In the genomic region with DNA sequence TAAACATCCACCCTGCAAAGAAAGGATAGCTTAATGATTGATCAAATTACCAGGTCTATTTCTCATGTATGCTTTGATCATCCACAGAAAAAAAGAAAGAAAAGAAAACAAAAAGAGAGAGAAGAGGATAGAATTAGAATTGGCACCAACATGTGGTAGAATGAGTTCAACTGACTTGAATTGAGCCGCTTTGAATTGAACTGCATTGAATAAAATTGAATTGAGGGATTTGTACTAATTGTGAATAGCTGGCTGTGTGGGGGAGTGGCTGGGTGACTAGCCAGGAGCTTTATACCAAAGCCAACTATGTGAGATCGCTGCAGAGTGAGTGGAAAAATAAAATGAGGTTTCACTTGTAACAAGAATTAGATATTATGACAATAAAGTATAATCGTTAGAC, we compare ENCODE assay signal across 26 cellular contexts.
"Had no signal": no experiment of that assay in that cellular context is flagged by ENCODE, and none has a peak within 500 bp of the region (broad histone marks: within the 10 kb centered on the region; RNA-seq: fewer than 3 reads in every experiment).

No MANE protein-coding gene starts in this region.

- H3K27ac ChIP-seq: gastrocnemius medialis, hepatocyte, lower lobe of right lung, right lobe of liver, thoracic aorta, uterus had no signal

- H3K4me2 ChIP-seq: hepatocyte had no signal

- H2AFZ ChIP-seq: hepatocyte had no signal

- H3K4me3 Mint-ChIP-seq: activated CD8-positive, alpha-beta T cell treated with anti-CD3 and anti-CD28 coated beads for 36 hours; activated naive CD8-positive, alpha-beta T cell treated with anti-CD3 and anti-CD28 coated beads, Interleukin-2, amount 50 U/mL, for 24 hours; activated T-cell treated with anti-CD3 and anti-CD28 coated beads, Interleukin-2, amount 50 U/mL, for 4 hours; activated T-helper 17 cell treated with anti-CD3 and anti-CD28 coated beads, Interleukin-2, amount 50 U/mL, for 72 hours; nephron; type B pancreatic cell; WTC11 had no signal

- H3K4me1 ChIP-seq: gastrocnemius medialis, lower lobe of right lung, right lobe of liver, uterus had no signal

- H3K27ac Mint-ChIP-seq: activated CD8-positive, alpha-beta T cell treated with anti-CD3 and anti-CD28 coated beads for 36 hours; activated naive CD8-positive, alpha-beta T cell treated with anti-CD3 and anti-CD28 coated beads, Interleukin-2, amount 50 U/mL, for 24 hours; activated T-helper 17 cell treated with anti-CD3 and anti-CD28 coated beads, Interleukin-2, amount 50 U/mL, for 72 hours; nephron; type B pancreatic cell; WTC11 had no signal

- H3K36me3 ChIP-seq: gastrocnemius medialis, lower lobe of right lung, right lobe of liver, thoracic aorta, uterus had no signal

- H3K27me3 ChIP-seq: gastrocnemius medialis, hepatocyte, right lobe of liver, uterus had no signal

- H3K4me1 Mint-ChIP-seq: activated naive CD8-positive, alpha-beta T cell treated with anti-CD3 and anti-CD28 coated beads, Interleukin-2, amount 50 U/mL, for 24 hours; activated T-helper 17 cell treated with anti-CD3 and anti-CD28 coated beads, Interleukin-2, amount 50 U/mL, for 72 hours; nephron; WTC11 had no signal

- H3K27me3 Mint-ChIP-seq: activated naive CD8-positive, alpha-beta T cell treated with anti-CD3 and anti-CD28 coated beads, Interleukin-2, amount 50 U/mL, for 24 hours; activated T-helper 17 cell treated with anti-CD3 and anti-CD28 coated beads, Interleukin-2, amount 50 U/mL, for 72 hours; type B pancreatic cell had no signal

- DNase-seq: activated CD4-positive, alpha-beta T cell treated with anti-CD3 and anti-CD28 coated beads for 1 hour; activated CD4-positive, alpha-beta T cell treated with anti-CD3 and anti-CD28 coated beads, Interleukin-2, amount 50 U/mL, for 1 hour; activated CD8-positive, alpha-beta T cell treated with anti-CD3 and anti-CD28 coated beads for 36 hours; activated gamma-delta T cell treated with Interleukin-2 at 50 U/mL for 16 hours; activated naive CD4-positive, alpha-beta T cell treated with anti-CD3 and anti-CD28 coated beads, Interleukin-2, amount 50 U/mL, for 16 hours; activated naive CD8-positive, alpha-beta T cell treated with anti-CD3 and anti-CD28 coated beads, Interleukin-2, amount 50 U/mL, for 24 hours; activated T-cell treated with anti-CD3 and anti-CD28 coated beads, Interleukin-2, amount 50 U/mL, for 4 hours; dermis blood vessel endothelial cell; effector CD8-positive, alpha-beta T cell; erythroblast; gastrocnemius medialis; kidney; lower lobe of right lung; right lobe of liver; stimulated activated CD4-positive, alpha-beta T cell treated with anti-CD3 and anti-CD28 coated beads, Interleukin-12 subunit alpha, Interleukin-12 subunit beta, amount 100 ng/mL, for 4 hours; stimulated activated CD4-positive, alpha-beta T cell treated with anti-CD3 and anti-CD28 coated beads, Interleukin-4, amount 100 ng/mL, for 1 hour; stimulated activated naive CD8-positive, alpha-beta T cell treated with anti-CD3 and anti-CD28 coated beads, Interleukin-15, Interleukin-2, amounts not matched to agents 100 U/mL and 50 U/mL, for 24 hours; T-helper 2 cell; uterus had no signal

- H3K4me3 ChIP-seq: gastrocnemius medialis, hepatocyte, lower lobe of right lung, right lobe of liver, thoracic aorta, uterus had no signal

- H3K36me3 Mint-ChIP-seq: type B pancreatic cell had no signal

- ATAC-seq: activated CD8-positive, alpha-beta T cell treated with anti-CD3 and anti-CD28 coated beads for 36 hours; activated naive CD8-positive, alpha-beta T cell treated with anti-CD3 and anti-CD28 coated beads, Interleukin-2, amount 50 U/mL, for 24 hours; activated T-cell treated with anti-CD3 and anti-CD28 coated beads, Interleukin-2, amount 50 U/mL, for 4 hours; activated T-helper 17 cell treated with anti-CD3 and anti-CD28 coated beads, Interleukin-2, amount 50 U/mL, for 72 hours; left lobe of liver; lower lobe of right lung; right lobe of liver; stimulated activated naive CD8-positive, alpha-beta T cell treated with anti-CD3 and anti-CD28 coated beads, Interleukin-15, Interleukin-2, amounts not matched to agents 100 U/mL and 50 U/mL, for 24 hours; WTC11 had no signal

- H3K9me3 ChIP-seq: gastrocnemius medialis, lower lobe of right lung, right lobe of liver, thoracic aorta, uterus had no signal
